Comparison of ENCODE assay signal across 15 cellular contexts in genomic region chr7:30977222-30977621, GRCh38. TPM values are rescaled to one million over a fixed set of nuclear protein-coding genes. Genes with fewer than 3 reads are reported as not detected.
A peak's percentile ranks its signal among the peaks of the same experiment; 100 is the strongest.
DNase-seq lines count a peak whose midpoint lies in the region; TF ChIP-seq lines count a peak whose summit lies in the region.
"Had no signal": no experiment of that assay in that cellular context is flagged by ENCODE, and none has a peak within 500 bp of the region (broad histone marks: within the 10 kb centered on the region; RNA-seq: fewer than 3 reads in every experiment).

No MANE protein-coding gene starts in this region.

- H3K4me3 ChIP-seq in endodermal cell (ENCODE audit: low read length), result no peak overlapping the region
- H3K4me3 ChIP-seq: HAP-1 had no signal

- no peaks in the 10 kb centered on the region for H3K9me3 ChIP-seq in endodermal cell (ENCODE audit: control insufficient read depth, low read length)
- H3K9me3 ChIP-seq: HAP-1 had no signal

- WGBS in endodermal cell (ENCODE audit: insufficient coverage in 1 of 2, insufficient read length in 1 of 2), 2 experiments, result 71% methylated on average over 1 of the region's 1 CpG; no CpG with 5 or more reads in 1 of the 2 experiments

- no peaks in the 10 kb centered on the region for H3K36me3 ChIP-seq in endodermal cell (ENCODE audit: control insufficient read depth, insufficient read depth, low read length)
- H3K36me3 ChIP-seq: HAP-1 had no signal

- no peaks in the 10 kb centered on the region for H3K9me3 Mint-ChIP-seq in endodermal cell
- no peaks in the 10 kb centered on the region for H3K9me3 Mint-ChIP-seq in chondrocyte (ENCODE audit: low read depth)
- H3K9me3 Mint-ChIP-seq: CD14-positive monocyte; CD8-positive, alpha-beta T cell had no signal

- H3K36me3 Mint-ChIP-seq in endodermal cell (ENCODE audit: low read depth), result no peaks in the 10 kb centered on the region
- H3K36me3 Mint-ChIP-seq in chondrocyte (ENCODE audit: low read depth), result no peaks in the 10 kb centered on the region
- H3K36me3 Mint-ChIP-seq: CD14-positive monocyte; CD8-positive, alpha-beta T cell had no signal

- no peak overlapping the region for H3K9ac ChIP-seq in endodermal cell (ENCODE audit: extremely low read depth, low read length, poor library complexity, severe bottlenecking)

- peaks cover 34% of the 10 kb centered on the region for H3K27me3 Mint-ChIP-seq in endodermal cell (ENCODE audit: insufficient read depth)
- H3K27me3 Mint-ChIP-seq in chondrocyte (ENCODE audit: low read depth), result peaks cover 75% of the 10 kb centered on the region

- H3K27me3 ChIP-seq in endodermal cell (ENCODE audit: control insufficient read depth, insufficient read depth, low read length, poor library complexity, severe bottlenecking), result peaks cover 11% of the 10 kb centered on the region

- no peak overlapping the region for H3K27ac ChIP-seq in endodermal cell (ENCODE audit: low read depth, low read length)
- H3K27ac ChIP-seq: 22Rv1 had no signal

- DNase-seq in activated CD8-positive, alpha-beta memory T cell treated with anti-CD3 and anti-CD28 coated beads for 24 hours, result peak; percentile 21
- DNase-seq in activated CD8-positive, alpha-beta memory T cell treated with anti-CD3 and anti-CD28 coated beads, Interleukin-2, amount 50 U/mL, for 4 hours, result no peak
- DNase-seq in activated CD8-positive, alpha-beta memory T cell treated with anti-CD3 and anti-CD28 coated beads, Interleukin-2, amount 50 U/mL, for 48 hours, result peak; percentile 23
- DNase-seq in endodermal cell (peak; percentile 22), ureter (ENCODE audit: low spot score) (peak; percentile 15), kidney glomerular epithelial cell (lab: John Stamatoyannopoulos, UW) (no peak), MV-4-11 (lab: John Stamatoyannopoulos, UW) (no peak), chondrocyte (ENCODE audit: low spot score) (no peak)
- DNase-seq: CD8-positive, alpha-beta T cell had no signal

- no peaks in the 10 kb centered on the region for H3K4me1 ChIP-seq in endodermal cell (ENCODE audit: control insufficient read depth, insufficient read depth, low read length)
- H3K4me1 ChIP-seq: HAP-1 had no signal

- H3K4me3 Mint-ChIP-seq in endodermal cell, result no peak overlapping the region
- no peak overlapping the region for H3K4me3 Mint-ChIP-seq in chondrocyte (ENCODE audit: unreplicated experiment)
- H3K4me3 Mint-ChIP-seq: CD14-positive monocyte; CD8-positive, alpha-beta T cell had no signal

- no peak for TF ChIP-seq CTCF in endodermal cell (conservative IDR thresholded peaks at IDR 0.05)
- TF ChIP-seq CTCF in chondrocyte (IDR thresholded peaks at IDR 0.05), result no peak

- H3K4me1 Mint-ChIP-seq in endodermal cell, result peaks cover 4% of the 10 kb centered on the region
- no peaks in the 10 kb centered on the region for H3K4me1 Mint-ChIP-seq in chondrocyte (ENCODE audit: low read depth)
- H3K4me1 Mint-ChIP-seq: CD14-positive monocyte had no signal

- H3K27ac Mint-ChIP-seq in endodermal cell, result no peak overlapping the region
- no peak overlapping the region for H3K27ac Mint-ChIP-seq in chondrocyte (ENCODE audit: unreplicated experiment)
- H3K27ac Mint-ChIP-seq: CD14-positive monocyte; CD8-positive, alpha-beta T cell had no signal

RNA-seq across cellular contexts. Expression of gene GHRHR, which starts 13.5 kb away (rescaled TPM):
- not detected for total RNA-seq in endodermal cell
- not detected for polyA plus RNA-seq in endodermal cell (2013, experiment 1 of 2)
- not detected for polyA plus RNA-seq in endodermal cell (2013, experiment 2 of 2)
- total RNA-seq in ureter, result not detected
- total RNA-seq in chondrocyte, result not detected in 3 replicates
- total RNA-seq: A673; CD8-positive, alpha-beta T cell; HepG2 had no signal
- polyA plus RNA-seq: BJ, CD14-positive monocyte, HepG2 had no signal

Comparison
In these comparisons a context has a peak if more than half of its experiments do, and no peak if none do; other contexts are left out.
1. DNase-seq: peak in activated CD8-positive, alpha-beta memory T cell treated with anti-CD3 and anti-CD28 coated beads for 24 hours (single experiment), activated CD8-positive, alpha-beta memory T cell treated with anti-CD3 and anti-CD28 coated beads, Interleukin-2, amount 50 U/mL, for 48 hours (single experiment), endodermal cell (single experiment) and ureter (single experiment); none in activated CD8-positive, alpha-beta memory T cell treated with anti-CD3 and anti-CD28 coated beads, Interleukin-2, amount 50 U/mL, for 4 hours (single experiment), kidney glomerular epithelial cell (single experiment), MV-4-11 (single experiment) and chondrocyte (single experiment).